ENCODE assay signal across 10 cellular contexts in genomic region chr3:152267319-152267689, GRCh38. TPM values are rescaled to one million over a fixed set of nuclear protein-coding genes. Genes with fewer than 3 reads are reported as not detected.
A peak's percentile ranks its signal among the peaks of the same experiment; 100 is the strongest.
DNase-seq lines count a peak whose midpoint lies in the region; ATAC-seq and TF ChIP-seq lines count a peak whose summit lies in the region.
"Had no signal": no experiment of that assay in that cellular context is flagged by ENCODE, and none has a peak within 500 bp of the region (broad histone marks: within the 10 kb centered on the region; RNA-seq: fewer than 3 reads in every experiment).

No MANE protein-coding gene starts in this region.

- TF ChIP-seq POLR2A in suprapubic skin (IDR thresholded peaks at IDR 0.05), result no peak

- H3K27me3 ChIP-seq in layer of hippocampus (ENCODE audit: control insufficient read depth, insufficient read depth, low read length) (no peaks in the 10 kb centered on the region), suprapubic skin (no peaks in the 10 kb centered on the region)

- H3K36me3 ChIP-seq in suprapubic skin, result no peaks in the 10 kb centered on the region

- H3K36me3 Mint-ChIP-seq in T-helper 1 cell treated with Interleukin-12 subunit alpha and Interleukin-12 subunit beta and Interleukin-4 antibody, amounts not matched to agents 30 μg/mL and 1 μg/mL, for 36 hours (ENCODE audit: low read depth), result peaks cover 38% of the 10 kb centered on the region
- peaks cover 69% of the 10 kb centered on the region for H3K36me3 Mint-ChIP-seq in activated CD8-positive, alpha-beta T cell treated with anti-CD3 and anti-CD28 coated beads, Interleukin-2, amount 10 ng/mL, durations not matched to agents 7 days and 5 days (ENCODE audit: low read depth)

- H3K27ac ChIP-seq in layer of hippocampus (ENCODE audit: low read depth, low read length), result peak overlapping the region; percentile 93
- peak overlapping the region; percentile 100 for H3K27ac ChIP-seq in suprapubic skin

- H3K27ac Mint-ChIP-seq in T-helper 1 cell treated with Interleukin-12 subunit alpha and Interleukin-12 subunit beta and Interleukin-4 antibody, amounts not matched to agents 30 μg/mL and 1 μg/mL, for 36 hours, result peak overlapping the region; percentile 96
- peak overlapping the region; percentile 87 for H3K27ac Mint-ChIP-seq in activated CD8-positive, alpha-beta T cell treated with anti-CD3 and anti-CD28 coated beads, Interleukin-2, amount 10 ng/mL, durations not matched to agents 7 days and 5 days

- H3K9me3 Mint-ChIP-seq in T-helper 1 cell treated with Interleukin-12 subunit alpha and Interleukin-12 subunit beta and Interleukin-4 antibody, amounts not matched to agents 30 μg/mL and 1 μg/mL, for 36 hours, result no peaks in the 10 kb centered on the region
- H3K9me3 Mint-ChIP-seq in activated CD8-positive, alpha-beta T cell treated with anti-CD3 and anti-CD28 coated beads, Interleukin-2, amount 10 ng/mL, durations not matched to agents 7 days and 5 days (ENCODE audit: insufficient read depth), result no peaks in the 10 kb centered on the region

- CTCF ChIA-PET in activated CD8-positive, alpha-beta T cell treated with anti-CD3 and anti-CD28 coated beads, Interleukin-2, amount 10 ng/mL, durations not matched to agents 7 days and 5 days (lab: Charles Lee), result interaction anchor here (0.9 to 3.1 kb wide), 6 partner anchors 8 to 84 kb away, joined by 3 to 17 read pairs (median 10); no protein-coding TSS in a partner anchor

- POLR2A ChIA-PET in activated CD8-positive, alpha-beta T cell treated with anti-CD3 and anti-CD28 coated beads, Interleukin-2, amount 10 ng/mL, durations not matched to agents 7 days and 5 days (lab: Charles Lee), result interaction anchor here (3.0 to 7.0 kb wide), 4 partner anchors 10 to 74 kb away, joined by 24 to 211 read pairs (median 120); no protein-coding TSS in a partner anchor

- no peak for TF ChIP-seq CTCF in suprapubic skin (IDR thresholded peaks at IDR 0.05)

- WGBS in suprapubic skin, result 37% methylated on average over 5 of the region's 5 CpGs

- H3K9me3 ChIP-seq in suprapubic skin, result no peaks in the 10 kb centered on the region

- peaks cover 45% of the 10 kb centered on the region for H3K4me1 Mint-ChIP-seq in T-helper 1 cell treated with Interleukin-12 subunit alpha and Interleukin-12 subunit beta and Interleukin-4 antibody, amounts not matched to agents 30 μg/mL and 1 μg/mL, for 36 hours (ENCODE audit: low read depth)
- peaks cover 47% of the 10 kb centered on the region for H3K4me1 Mint-ChIP-seq in activated CD8-positive, alpha-beta T cell treated with anti-CD3 and anti-CD28 coated beads, Interleukin-2, amount 10 ng/mL, durations not matched to agents 7 days and 5 days (ENCODE audit: low read depth)

- no peak for ATAC-seq in activated CD8-positive, alpha-beta T cell treated with anti-CD3 and anti-CD28 coated beads, Interleukin-2, amount 10 ng/mL, durations not matched to agents 7 days and 5 days
- ATAC-seq in HG03175 (IDR thresholded peaks at IDR 0.05; ENCODE audit: unreplicated experiment), result no peak

- peaks cover 55% of the 10 kb centered on the region for H3K4me1 ChIP-seq in suprapubic skin

- peak overlapping the region; percentile 92 for H3K4me3 Mint-ChIP-seq in T-helper 1 cell treated with Interleukin-12 subunit alpha and Interleukin-12 subunit beta and Interleukin-4 antibody, amounts not matched to agents 30 μg/mL and 1 μg/mL, for 36 hours
- peak overlapping the region; percentile 90 for H3K4me3 Mint-ChIP-seq in activated CD8-positive, alpha-beta T cell treated with anti-CD3 and anti-CD28 coated beads, Interleukin-2, amount 10 ng/mL, durations not matched to agents 7 days and 5 days

- H3K27me3 Mint-ChIP-seq in T-helper 1 cell treated with Interleukin-12 subunit alpha and Interleukin-12 subunit beta and Interleukin-4 antibody, amounts not matched to agents 30 μg/mL and 1 μg/mL, for 36 hours (ENCODE audit: low read depth), result no peaks in the 10 kb centered on the region
- no peaks in the 10 kb centered on the region for H3K27me3 Mint-ChIP-seq in activated CD8-positive, alpha-beta T cell treated with anti-CD3 and anti-CD28 coated beads, Interleukin-2, amount 10 ng/mL, durations not matched to agents 7 days and 5 days (ENCODE audit: low read depth)

- no peak for TF ChIP-seq EP300 in suprapubic skin (IDR thresholded peaks at IDR 0.05)

- peak overlapping the region; percentile 98 for H3K4me3 ChIP-seq in suprapubic skin

- DNase-seq in T-helper 1 cell, result no peak
- DNase-seq in activated CD8-positive, alpha-beta T cell treated with anti-CD3 and anti-CD28 coated beads, Interleukin-2, amount 10 ng/mL, durations not matched to agents 7 days and 5 days, result no peak
- DNase-seq in suprapubic skin (ENCODE audit: low spot score in 2 of 2), result no peak
- DNase-seq in glomerular visceral epithelial cell (ENCODE audit: extremely low spot score), result no peak
- no peak for DNase-seq in NCI-H69 (lab: John Stamatoyannopoulos, UW)
- DNase-seq: activated gamma-delta T cell treated with Interleukin-2 at 50 U/mL for 16 hours, NCI-H187 treated with DMSO at 0.1 percent for 48 hours had no signal

RNA-seq across cellular contexts. Expression of gene MBNL1, which starts 1.4 kb away (rescaled TPM):
- 100 to 1,000 TPM; 469 to 504 TPM for total RNA-seq in activated CD8-positive, alpha-beta T cell treated with anti-CD3 and anti-CD28 coated beads, Interleukin-2, amount 10 ng/mL, durations not matched to agents 7 days and 5 days
- total RNA-seq in suprapubic skin, result 100 to 1,000 TPM; 258 to 478 (median 320) TPM
